Comparison of ENCODE assay signal across 10 cellular contexts in the genomic region with DNA sequence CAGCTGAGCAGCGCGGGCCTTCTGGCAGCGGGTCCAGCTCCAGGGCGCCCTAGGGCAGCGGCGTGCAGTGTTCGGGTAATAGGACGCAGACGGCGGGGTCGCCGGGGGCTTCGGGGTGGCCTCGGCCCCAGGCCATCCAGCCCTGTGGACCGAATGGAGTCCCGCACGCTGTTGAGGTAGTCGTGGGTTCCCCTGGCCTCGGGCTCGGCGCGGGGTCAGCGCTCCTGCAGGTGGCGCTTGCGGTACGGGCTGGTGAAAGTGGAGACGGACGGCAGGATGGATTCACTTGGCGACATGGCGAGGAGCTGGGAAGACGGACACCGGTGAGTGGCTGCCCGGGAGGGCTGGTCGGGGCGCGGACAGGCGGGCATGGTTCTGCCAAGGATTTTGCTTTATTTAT. TPM values are rescaled to one million over a fixed set of nuclear protein-coding genes. Genes with fewer than 3 reads are reported as not detected.
DNase-seq lines count a peak whose midpoint lies in the region; ATAC-seq and TF ChIP-seq lines count a peak whose summit lies in the region.
"Not testable (repeated sequence)": the region's sequence is repeated elsewhere in the genome, so short reads cannot be mapped to it uniquely, and the experiment has no call there.
"Had no signal": no experiment of that assay in that cellular context is flagged by ENCODE, and none has a peak within 500 bp of the region (broad histone marks: within the 10 kb centered on the region; RNA-seq: fewer than 3 reads in every experiment).

No MANE protein-coding gene starts in this region.

- not testable (repeated sequence) for H2AFZ ChIP-seq in mammary epithelial cell (ENCODE audit: low read depth, low read length)

- not testable (repeated sequence) for H3K4me2 ChIP-seq in mammary epithelial cell (ENCODE audit: insufficient read depth, low read depth, low read length)

- dilution Hi-C loops in mammary epithelial cell (cut with HindIII; ENCODE audit: low sequenced_read_pairs), result not testable (repeated sequence)

- not testable (repeated sequence) for H3K9me3 ChIP-seq in mammary epithelial cell (replicated peaks; ENCODE audit: insufficient read depth, low read length); vagina

- CTCF ChIA-PET in activated CD8-positive, alpha-beta T cell treated with anti-CD3 and anti-CD28 coated beads for 36 hours (lab: Charles Lee); mammary epithelial cell (lab: Charles Lee; ENCODE audit: low non-redundant PET): not testable (repeated sequence)

- not testable (repeated sequence) for H3K27me3 ChIP-seq in mammary epithelial cell (ENCODE audit: insufficient read depth, low read length); vagina

- not testable (repeated sequence) for H3K27ac Mint-ChIP-seq in activated CD8-positive, alpha-beta T cell treated with anti-CD3 and anti-CD28 coated beads for 36 hours; glutamatergic neuron (ENCODE audit: unreplicated experiment)

- H3K36me3 ChIP-seq in mammary epithelial cell (ENCODE audit: insufficient read depth, low read length); vagina: not testable (repeated sequence)

- peak; percentile 3 for DNase-seq in GM10266 (ENCODE audit: extremely low spot score)
- DNase-seq in LoVo (ENCODE audit: low spot score), result peak; percentile 0
- peak; percentile 40 for DNase-seq in activated CD8-positive, alpha-beta T cell treated with anti-CD3 and anti-CD28 coated beads for 36 hours
- peak; percentile 29 for DNase-seq in mammary epithelial cell
- peak; percentile 84 for DNase-seq in glutamatergic neuron
- DNase-seq in left colon, result peak; percentile 27 to 32
- DNase-seq in posterior vena cava (ENCODE audit: low spot score), result peak; percentile 81
- peak; percentile 22 to 90 for DNase-seq in vagina (ENCODE audit: extremely low spot score in 2 of 2)

- H3K9me3 Mint-ChIP-seq in activated CD8-positive, alpha-beta T cell treated with anti-CD3 and anti-CD28 coated beads for 36 hours; glutamatergic neuron (ENCODE audit: unreplicated experiment): not testable (repeated sequence)

- not testable (repeated sequence) for H3K4me3 ChIP-seq in mammary epithelial cell (replicated peaks in 1 of 3; ENCODE audit: insufficient read depth in 1 of 3, low read depth in 2 of 3, low read length in 3 of 3); vagina

- no CpG with 5 or more reads among the region's 37 CpGs for WGBS in mammary epithelial cell (ENCODE audit: low coverage, missing lambda C conversion rate)

- in situ Hi-C loops in mammary epithelial cell (cut with MboI; ENCODE audit: low sequenced_read_pairs in 2 of 2), result not testable (repeated sequence)

- H3K9ac ChIP-seq in mammary epithelial cell (ENCODE audit: insufficient read depth, low read length), result not testable (repeated sequence)

- POLR2A ChIA-PET in activated CD8-positive, alpha-beta T cell treated with anti-CD3 and anti-CD28 coated beads for 36 hours (lab: Charles Lee), result not testable (repeated sequence)

- H3K79me2 ChIP-seq in mammary epithelial cell (ENCODE audit: insufficient read depth, low read length), result not testable (repeated sequence)

- H3K27me3 Mint-ChIP-seq in activated CD8-positive, alpha-beta T cell treated with anti-CD3 and anti-CD28 coated beads for 36 hours; glutamatergic neuron (ENCODE audit: unreplicated experiment): not testable (repeated sequence)

- not testable (repeated sequence) for H3K4me1 ChIP-seq in mammary epithelial cell (ENCODE audit: insufficient read depth, low read length); vagina

- BruUV-seq in mammary epithelial cell (replicated peaks; lab: Mats Ljungman, UMichigan), result not testable (repeated sequence)

- TF ChIP-seq POLR2A in vagina (IDR thresholded peaks at IDR 0.05), result not testable (repeated sequence)

- H3K4me1 Mint-ChIP-seq in activated CD8-positive, alpha-beta T cell treated with anti-CD3 and anti-CD28 coated beads for 36 hours (ENCODE audit: low read depth); glutamatergic neuron (ENCODE audit: low read depth, unreplicated experiment): not testable (repeated sequence)

- not testable (repeated sequence) for H3K36me3 Mint-ChIP-seq in activated CD8-positive, alpha-beta T cell treated with anti-CD3 and anti-CD28 coated beads for 36 hours (ENCODE audit: low read depth); glutamatergic neuron (ENCODE audit: unreplicated experiment)

- intact Hi-C loops in activated CD8-positive, alpha-beta T cell treated with anti-CD3 and anti-CD28 coated beads for 36 hours (cut with micrococcal nuclease); left colon (cut with DNase I, micrococcal nuclease); posterior vena cava (cut with DNase I); vagina (cut with DNase I): not testable (repeated sequence)
- intact Hi-C loops in mammary epithelial cell (cut with micrococcal nuclease), result loop anchor here (10.0 kb wide), 1 partner anchor 101 kb away; no protein-coding TSS in a partner anchor

- H3K27ac ChIP-seq in mammary epithelial cell (ENCODE audit: insufficient read depth, low read depth, low read length); vagina: not testable (repeated sequence)

- H4K20me1 ChIP-seq in mammary epithelial cell (ENCODE audit: insufficient read depth, low read length), result not testable (repeated sequence)

- TF ChIP-seq CTCF in GM10266 (IDR thresholded peaks at IDR 0.05; ENCODE audit: control insufficient read depth, insufficient read depth, low read depth, missing control alignments) (peak; percentile 47), mammary epithelial cell (conservative IDR thresholded peaks at IDR 0.05 in 1 of 2, IDR thresholded peaks at IDR 0.05 in 1 of 2; ENCODE audit: extremely low read depth in 1 of 2, insufficient read depth in 1 of 2, low read depth in 1 of 2, low read length in 2 of 2) (peak in 1 of 2 donors; percentile 42), glutamatergic neuron (IDR thresholded peaks at IDR 0.05; ENCODE audit: partially characterized antibody, unreplicated experiment) (peak; percentile 20)
- TF ChIP-seq CTCF in activated CD8-positive, alpha-beta T cell treated with anti-CD3 and anti-CD28 coated beads for 36 hours (IDR thresholded peaks at IDR 0.05); vagina (IDR thresholded peaks at IDR 0.05): not testable (repeated sequence)

- ATAC-seq in activated CD8-positive, alpha-beta T cell treated with anti-CD3 and anti-CD28 coated beads for 36 hours, result not testable (repeated sequence)
- ATAC-seq in left colon, result peak; percentile 68

- H3K4me3 Mint-ChIP-seq in activated CD8-positive, alpha-beta T cell treated with anti-CD3 and anti-CD28 coated beads for 36 hours, result not testable (repeated sequence)
- H3K4me3 Mint-ChIP-seq in glutamatergic neuron (ENCODE audit: unreplicated experiment), result peak overlapping the region; percentile 94

RNA-seq across cellular contexts. Expression of a gene that starts 35.4 kb away (rescaled TPM):
- total RNA-seq in activated CD8-positive, alpha-beta T cell treated with anti-CD3 and anti-CD28 coated beads for 36 hours, result not detected
- total RNA-seq in mammary epithelial cell, result not detected
- not detected for polyA plus RNA-seq in mammary epithelial cell
- not detected for polyA minus RNA-seq in mammary epithelial cell
- total RNA-seq in glutamatergic neuron (ENCODE audit: unreplicated experiment), result not detected
- not detected for total RNA-seq in left colon
- total RNA-seq in posterior vena cava, result not detected
- not detected for total RNA-seq in vagina
- total RNA-seq: fibroblast of villous mesenchyme, myocyte had no signal

Comparison
In these comparisons a context has a peak if more than half of its experiments do, and no peak if none do; other contexts are left out.
1. DNase-seq: peak in every context shown above with its lines; median percentile 84 in glutamatergic neuron; 81 in posterior vena cava; 56 in vagina; 40 in activated CD8-positive, alpha-beta T cell treated with anti-CD3 and anti-CD28 coated beads for 36 hours; 30 in left colon; 29 in mammary epithelial cell; 3 in GM10266; 0 in LoVo.